Comparison of ENCODE assay signal across 10 cellular contexts in the genomic region with DNA sequence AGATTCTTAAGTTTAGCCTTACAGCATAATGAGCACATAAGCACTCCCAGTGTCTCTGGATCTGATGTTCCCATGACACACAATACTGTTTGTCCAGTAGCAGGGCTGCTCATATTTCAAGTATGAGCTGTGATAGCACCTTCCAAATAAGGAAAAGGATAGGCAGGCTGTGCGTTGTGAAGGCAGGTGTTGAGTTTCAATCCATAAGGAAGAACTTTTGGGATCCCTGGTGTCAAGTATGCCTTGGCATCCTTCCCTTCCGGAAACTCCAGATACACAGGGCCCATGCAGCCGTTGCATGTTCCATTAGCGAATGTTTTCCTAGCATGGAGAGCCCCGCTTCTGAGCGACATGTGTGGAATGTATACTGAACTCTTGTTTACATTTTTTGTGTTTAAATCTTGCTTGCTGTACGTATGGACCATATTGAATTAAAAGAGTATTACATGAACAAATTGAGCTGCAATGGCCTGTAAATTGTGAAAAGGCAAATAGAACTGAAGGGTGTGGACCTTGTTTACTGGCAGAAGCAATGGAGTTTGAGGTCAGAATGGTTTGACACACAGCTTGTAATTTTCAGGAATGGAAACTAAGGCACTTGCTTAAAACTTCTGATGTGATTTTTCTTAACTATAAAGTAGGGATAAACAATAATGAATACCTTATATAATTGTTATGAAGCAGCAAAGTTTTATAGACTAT. TPM values are rescaled to one million over a fixed set of nuclear protein-coding genes. Genes with fewer than 3 reads are reported as not detected.
A peak's percentile ranks its signal among the peaks of the same experiment; 100 is the strongest.
DNase-seq lines count a peak whose midpoint lies in the region; ATAC-seq and TF ChIP-seq lines count a peak whose summit lies in the region.
"Had no signal": no experiment of that assay in that cellular context is flagged by ENCODE, and none has a peak within 500 bp of the region (broad histone marks: within the 10 kb centered on the region; RNA-seq: fewer than 3 reads in every experiment).

No MANE protein-coding gene starts in this region.

- H3K4me1 Mint-ChIP-seq in activated naive CD4-positive, alpha-beta T cell treated with anti-CD3 and anti-CD28 coated beads, Interleukin-2, amount 10 ng/mL, durations not matched to agents 7 days and 5 days: no peaks in the 10 kb centered on the region
- H3K4me1 Mint-ChIP-seq in natural killer cell treated with Interleukin-12 subunit alpha and Interleukin-12 subunit beta and Interleukin-15 and Interleukin-18, amount 100 ng/mL, for 72 hours (ENCODE audit: low read depth in 2 of 2): no peaks in the 10 kb centered on the region

- H3K4me3 Mint-ChIP-seq in activated naive CD4-positive, alpha-beta T cell treated with anti-CD3 and anti-CD28 coated beads, Interleukin-2, amount 10 ng/mL, durations not matched to agents 7 days and 5 days: no peak overlapping the region
- H3K4me3 Mint-ChIP-seq in natural killer cell treated with Interleukin-12 subunit alpha and Interleukin-12 subunit beta and Interleukin-15 and Interleukin-18, amount 100 ng/mL, for 72 hours: no peak overlapping the region

- POLR2A ChIA-PET in RWPE1 (lab: Yijun Ruan, JAX; ENCODE audit: low non-redundant PET): no interaction called here

- DNase-seq in NCI-H1092 treated with DMSO at 0.1 percent for 48 hours (lab: John Stamatoyannopoulos, UW) (peak; percentile 96), RWPE1 (ENCODE audit: low spot score) (peak; percentile 69), kidney tubule cell (ENCODE audit: low spot score) (peak; percentile 73), NCI-H1694 treated with DMSO at 0.1 percent for 48 hours (lab: John Stamatoyannopoulos, UW) (no peak)
- DNase-seq in activated naive CD4-positive, alpha-beta T cell treated with anti-CD3 and anti-CD28 coated beads, Interleukin-2, amount 10 ng/mL, durations not matched to agents 7 days and 5 days: no peak
- no peak for DNase-seq in natural killer cell treated with Interleukin-12 subunit alpha and Interleukin-12 subunit beta and Interleukin-15 and Interleukin-18, amount 100 ng/mL, for 72 hours (ENCODE audit: low spot score)
- DNase-seq in activated naive CD4-positive, alpha-beta T cell treated with Interleukin-2 at 50 U/mL for 16 hours: no peak

- H3K36me3 Mint-ChIP-seq in activated naive CD4-positive, alpha-beta T cell treated with anti-CD3 and anti-CD28 coated beads, Interleukin-2, amount 10 ng/mL, durations not matched to agents 7 days and 5 days: no peaks in the 10 kb centered on the region
- no peaks in the 10 kb centered on the region for H3K36me3 Mint-ChIP-seq in natural killer cell treated with Interleukin-12 subunit alpha and Interleukin-12 subunit beta and Interleukin-15 and Interleukin-18, amount 100 ng/mL, for 72 hours

- peak overlapping the region; percentile 83 for H3K27ac ChIP-seq in 22Rv1
- H3K27ac ChIP-seq in RWPE1: no peak overlapping the region
- H3K27ac ChIP-seq: skin epidermis had no signal

- CTCF ChIA-PET in RWPE1 (lab: Yijun Ruan, JAX): interaction anchor here (1.8 kb wide), 1 partner anchor 189 kb away, joined by 5 read pairs; no protein-coding TSS in a partner anchor
- CTCF ChIA-PET in activated naive CD4-positive, alpha-beta T cell treated with anti-CD3 and anti-CD28 coated beads, Interleukin-2, amount 10 ng/mL, durations not matched to agents 7 days and 5 days (lab: Charles Lee): no interaction called here

- H3K27me3 Mint-ChIP-seq in activated naive CD4-positive, alpha-beta T cell treated with anti-CD3 and anti-CD28 coated beads, Interleukin-2, amount 10 ng/mL, durations not matched to agents 7 days and 5 days: no peaks in the 10 kb centered on the region
- H3K27me3 Mint-ChIP-seq in natural killer cell treated with Interleukin-12 subunit alpha and Interleukin-12 subunit beta and Interleukin-15 and Interleukin-18, amount 100 ng/mL, for 72 hours: no peaks in the 10 kb centered on the region

- TF ChIP-seq CTCF in 22Rv1 (IDR thresholded peaks at IDR 0.05) (no peak), RWPE1 (conservative IDR thresholded peaks at IDR 0.05; ENCODE audit: low read depth) (no peak)

- H3K9me3 Mint-ChIP-seq in activated naive CD4-positive, alpha-beta T cell treated with anti-CD3 and anti-CD28 coated beads, Interleukin-2, amount 10 ng/mL, durations not matched to agents 7 days and 5 days: no peaks in the 10 kb centered on the region
- H3K9me3 Mint-ChIP-seq in natural killer cell treated with Interleukin-12 subunit alpha and Interleukin-12 subunit beta and Interleukin-15 and Interleukin-18, amount 100 ng/mL, for 72 hours: no peaks in the 10 kb centered on the region
- H3K9me3 Mint-ChIP-seq: activated T-helper 2 cell treated with anti-CD3 and anti-CD28 coated beads, Interferon-gamma antibody, Interleukin-2, Interleukin-4, amounts not matched to agents 10 μg/mL and 5 μg/mL and 100 μg/mL, durations not matched to agents 14 hours and 24 hours and 36 hours had no signal

- no peak for ATAC-seq in natural killer cell treated with Interleukin-12 subunit alpha and Interleukin-12 subunit beta and Interleukin-15 and Interleukin-18, amount 100 ng/mL, for 72 hours

- H3K27ac Mint-ChIP-seq in activated naive CD4-positive, alpha-beta T cell treated with anti-CD3 and anti-CD28 coated beads, Interleukin-2, amount 10 ng/mL, durations not matched to agents 7 days and 5 days: no peak overlapping the region
- H3K27ac Mint-ChIP-seq in natural killer cell treated with Interleukin-12 subunit alpha and Interleukin-12 subunit beta and Interleukin-15 and Interleukin-18, amount 100 ng/mL, for 72 hours: no peak overlapping the region
- H3K27ac Mint-ChIP-seq: activated T-helper 2 cell treated with anti-CD3 and anti-CD28 coated beads, Interferon-gamma antibody, Interleukin-2, Interleukin-4, amounts not matched to agents 10 μg/mL and 5 μg/mL and 100 μg/mL, durations not matched to agents 14 hours and 24 hours and 36 hours had no signal

RNA-seq across cellular contexts. Expression of a gene that starts 33.7 kb away (rescaled TPM):
- total RNA-seq in natural killer cell treated with Interleukin-12 subunit alpha and Interleukin-12 subunit beta and Interleukin-15 and Interleukin-18, amount 100 ng/mL, for 72 hours: not detected
- total RNA-seq: activated T-helper 2 cell treated with anti-CD3 and anti-CD28 coated beads, Interferon-gamma antibody, Interleukin-2, Interleukin-4, amounts not matched to agents 10 μg/mL and 5 μg/mL and 100 μg/mL, durations not matched to agents 14 hours and 24 hours and 36 hours had no signal

Comparison
In these comparisons a context has a peak if more than half of its experiments do, and no peak if none do; other contexts are left out.
1. DNase-seq: peak in NCI-H1092 treated with DMSO at 0.1 percent for 48 hours (single experiment), RWPE1 (single experiment) and kidney tubule cell (single experiment); none in activated naive CD4-positive, alpha-beta T cell treated with anti-CD3 and anti-CD28 coated beads, Interleukin-2, amount 10 ng/mL, durations not matched to agents 7 days and 5 days (single experiment), natural killer cell treated with Interleukin-12 subunit alpha and Interleukin-12 subunit beta and Interleukin-15 and Interleukin-18, amount 100 ng/mL, for 72 hours (single experiment), activated naive CD4-positive, alpha-beta T cell treated with Interleukin-2 at 50 U/mL for 16 hours (single experiment) and NCI-H1694 treated with DMSO at 0.1 percent for 48 hours (single experiment).